Comparison of ENCODE assay signal across 3 cellular contexts in the genomic region with DNA sequence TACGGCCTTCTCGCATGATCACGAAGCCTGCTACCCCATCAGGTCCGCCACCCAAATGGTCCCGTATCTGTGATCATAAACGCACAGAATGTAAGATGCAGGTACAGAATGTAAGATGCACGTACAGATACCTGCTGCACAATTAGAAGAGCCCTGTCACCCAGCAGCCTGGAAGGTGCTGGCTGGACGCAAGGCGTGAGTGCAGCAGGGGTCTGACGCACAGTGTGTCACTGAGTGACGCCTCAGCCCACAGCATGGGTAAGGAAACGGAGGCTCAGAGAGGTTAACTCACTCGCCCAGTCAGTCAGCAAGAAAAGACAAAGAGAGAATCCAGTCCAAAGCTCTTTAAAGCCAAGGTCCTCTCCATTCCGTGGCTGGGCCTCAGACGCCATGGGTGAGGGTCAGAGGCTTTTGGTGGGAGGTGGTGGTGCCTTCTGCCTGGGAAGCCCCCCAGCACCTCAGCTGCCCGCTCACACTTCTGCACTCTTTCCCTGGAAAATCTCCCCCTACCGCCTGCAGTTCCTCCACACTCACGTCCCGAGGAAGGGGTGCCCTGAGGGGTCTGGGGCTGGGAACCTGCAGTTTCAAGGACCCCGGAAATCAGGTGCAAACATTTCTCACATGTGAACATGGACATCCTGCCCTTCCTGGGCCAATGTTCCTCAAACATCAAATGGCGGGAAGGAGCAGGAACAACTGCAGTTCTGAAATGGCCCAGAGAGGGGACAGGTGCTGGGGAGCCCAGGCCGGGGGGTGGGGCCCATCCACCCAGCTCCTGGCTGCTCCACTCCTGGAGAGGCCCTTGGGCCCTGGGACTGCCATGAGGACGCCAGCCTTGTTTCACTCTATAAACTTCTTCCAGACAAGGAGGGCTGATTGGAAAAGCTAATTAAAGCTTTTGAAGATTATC.
TF ChIP-seq lines count a peak whose summit lies in the region.

No MANE protein-coding gene starts in this region.

TF ChIP-seq in SK-N-SH, 30 proteins besides CTCF, POLR2A, EP300 and RAD21:
- TF ChIP-seq CHD2 (IDR thresholded peaks at IDR 0.05; ENCODE audit: low read length, partially characterized antibody): no peak
- TF ChIP-seq, protein P1, sequence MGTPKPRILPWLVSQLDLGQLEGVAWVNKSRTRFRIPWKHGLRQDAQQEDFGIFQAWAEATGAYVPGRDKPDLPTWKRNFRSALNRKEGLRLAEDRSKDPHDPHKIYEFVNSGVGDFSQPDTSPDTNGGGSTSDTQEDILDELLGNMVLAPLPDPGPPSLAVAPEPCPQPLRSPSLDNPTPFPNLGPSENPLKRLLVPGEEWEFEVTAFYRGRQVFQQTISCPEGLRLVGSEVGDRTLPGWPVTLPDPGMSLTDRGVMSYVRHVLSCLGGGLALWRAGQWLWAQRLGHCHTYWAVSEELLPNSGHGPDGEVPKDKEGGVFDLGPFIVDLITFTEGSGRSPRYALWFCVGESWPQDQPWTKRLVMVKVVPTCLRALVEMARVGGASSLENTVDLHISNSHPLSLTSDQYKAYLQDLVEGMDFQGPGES (IDR thresholded peaks at IDR 0.05; ENCODE audit: low read depth, low read length): no peak
- TF ChIP-seq RCOR1 (IDR thresholded peaks at IDR 0.05; ENCODE audit: low read length): no peak
- TF ChIP-seq FOSL2 (IDR thresholded peaks at IDR 0.05; ENCODE audit: borderline replicate concordance, low read depth): no peak
- TF ChIP-seq MEF2A (IDR thresholded peaks at IDR 0.05; ENCODE audit: borderline replicate concordance, low read depth): no peak
- TF ChIP-seq POLR2AphosphoS5 (IDR thresholded peaks at IDR 0.05; ENCODE audit: low read depth, low read length): no peak
- TF ChIP-seq, protein P2, sequence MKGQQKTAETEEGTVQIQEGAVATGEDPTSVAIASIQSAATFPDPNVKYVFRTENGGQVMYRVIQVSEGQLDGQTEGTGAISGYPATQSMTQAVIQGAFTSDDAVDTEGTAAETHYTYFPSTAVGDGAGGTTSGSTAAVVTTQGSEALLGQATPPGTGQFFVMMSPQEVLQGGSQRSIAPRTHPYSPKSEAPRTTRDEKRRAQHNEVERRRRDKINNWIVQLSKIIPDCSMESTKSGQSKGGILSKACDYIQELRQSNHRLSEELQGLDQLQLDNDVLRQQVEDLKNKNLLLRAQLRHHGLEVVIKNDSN (IDR thresholded peaks at IDR 0.05; ENCODE audit: borderline replicate concordance, low read depth): no peak
- TF ChIP-seq YY1 (IDR thresholded peaks at IDR 0.05; ENCODE audit: low read depth): no peak
- TF ChIP-seq TAF1 (IDR thresholded peaks at IDR 0.05; ENCODE audit: borderline replicate concordance, low read depth, low read length): no peak
- no peak for TF ChIP-seq TCF12 (IDR thresholded peaks at IDR 0.05)

TF ChIP-seq in SK-N-SH treated with all-trans-retinoic acid at 6 μM for 48 hours, 23 proteins besides CTCF, POLR2A, EP300 and RAD21:
- TF ChIP-seq ARNTL (CRISPR knock-in tag; IDR thresholded peaks at IDR 0.05; ENCODE audit: borderline replicate concordance, low read depth) (no peak), ISL1 (CRISPR knock-in tag; IDR thresholded peaks at IDR 0.05) (no peak), GLIS3 (CRISPR knock-in tag; IDR thresholded peaks at IDR 0.05) (no peak)
- TF ChIP-seq, protein P3, sequence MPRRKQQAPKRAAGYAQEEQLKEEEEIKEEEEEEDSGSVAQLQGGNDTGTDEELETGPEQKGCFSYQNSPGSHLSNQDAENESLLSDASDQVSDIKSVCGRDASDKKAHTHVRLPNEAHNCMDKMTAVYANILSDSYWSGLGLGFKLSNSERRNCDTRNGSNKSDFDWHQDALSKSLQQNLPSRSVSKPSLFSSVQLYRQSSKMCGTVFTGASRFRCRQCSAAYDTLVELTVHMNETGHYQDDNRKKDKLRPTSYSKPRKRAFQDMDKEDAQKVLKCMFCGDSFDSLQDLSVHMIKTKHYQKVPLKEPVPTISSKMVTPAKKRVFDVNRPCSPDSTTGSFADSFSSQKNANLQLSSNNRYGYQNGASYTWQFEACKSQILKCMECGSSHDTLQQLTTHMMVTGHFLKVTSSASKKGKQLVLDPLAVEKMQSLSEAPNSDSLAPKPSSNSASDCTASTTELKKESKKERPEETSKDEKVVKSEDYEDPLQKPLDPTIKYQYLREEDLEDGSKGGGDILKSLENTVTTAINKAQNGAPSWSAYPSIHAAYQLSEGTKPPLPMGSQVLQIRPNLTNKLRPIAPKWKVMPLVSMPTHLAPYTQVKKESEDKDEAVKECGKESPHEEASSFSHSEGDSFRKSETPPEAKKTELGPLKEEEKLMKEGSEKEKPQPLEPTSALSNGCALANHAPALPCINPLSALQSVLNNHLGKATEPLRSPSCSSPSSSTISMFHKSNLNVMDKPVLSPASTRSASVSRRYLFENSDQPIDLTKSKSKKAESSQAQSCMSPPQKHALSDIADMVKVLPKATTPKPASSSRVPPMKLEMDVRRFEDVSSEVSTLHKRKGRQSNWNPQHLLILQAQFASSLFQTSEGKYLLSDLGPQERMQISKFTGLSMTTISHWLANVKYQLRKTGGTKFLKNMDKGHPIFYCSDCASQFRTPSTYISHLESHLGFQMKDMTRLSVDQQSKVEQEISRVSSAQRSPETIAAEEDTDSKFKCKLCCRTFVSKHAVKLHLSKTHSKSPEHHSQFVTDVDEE (CRISPR knock-in tag; IDR thresholded peaks at IDR 0.05): no peak

TF ChIP-seq in IMR-90, 13 proteins besides CTCF, POLR2A, EP300 and RAD21:
- TF ChIP-seq, protein P4, sequence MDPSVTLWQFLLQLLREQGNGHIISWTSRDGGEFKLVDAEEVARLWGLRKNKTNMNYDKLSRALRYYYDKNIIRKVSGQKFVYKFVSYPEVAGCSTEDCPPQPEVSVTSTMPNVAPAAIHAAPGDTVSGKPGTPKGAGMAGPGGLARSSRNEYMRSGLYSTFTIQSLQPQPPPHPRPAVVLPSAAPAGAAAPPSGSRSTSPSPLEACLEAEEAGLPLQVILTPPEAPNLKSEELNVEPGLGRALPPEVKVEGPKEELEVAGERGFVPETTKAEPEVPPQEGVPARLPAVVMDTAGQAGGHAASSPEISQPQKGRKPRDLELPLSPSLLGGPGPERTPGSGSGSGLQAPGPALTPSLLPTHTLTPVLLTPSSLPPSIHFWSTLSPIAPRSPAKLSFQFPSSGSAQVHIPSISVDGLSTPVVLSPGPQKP (IDR thresholded peaks at IDR 0.05; ENCODE audit: borderline replicate concordance, low read depth, low read length): no peak
- no peak for TF ChIP-seq RFX5 (IDR thresholded peaks at IDR 0.05; ENCODE audit: low read depth, low read length)
- TF ChIP-seq, protein P5, sequence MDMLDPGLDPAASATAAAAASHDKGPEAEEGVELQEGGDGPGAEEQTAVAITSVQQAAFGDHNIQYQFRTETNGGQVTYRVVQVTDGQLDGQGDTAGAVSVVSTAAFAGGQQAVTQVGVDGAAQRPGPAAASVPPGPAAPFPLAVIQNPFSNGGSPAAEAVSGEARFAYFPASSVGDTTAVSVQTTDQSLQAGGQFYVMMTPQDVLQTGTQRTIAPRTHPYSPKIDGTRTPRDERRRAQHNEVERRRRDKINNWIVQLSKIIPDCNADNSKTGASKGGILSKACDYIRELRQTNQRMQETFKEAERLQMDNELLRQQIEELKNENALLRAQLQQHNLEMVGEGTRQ (IDR thresholded peaks at IDR 0.05; ENCODE audit: low read depth, low read length): no peak
- TF ChIP-seq FOS (IDR thresholded peaks at IDR 0.05; ENCODE audit: low read depth, low read length): no peak
- no peak for TF ChIP-seq NFE2L2 (IDR thresholded peaks at IDR 0.05; ENCODE audit: low read depth, low read length)
TF ChIP-seq in IMR-90: peak in this region for 0.
